ENCODE assay signal across 10 cellular contexts in the genomic region with DNA sequence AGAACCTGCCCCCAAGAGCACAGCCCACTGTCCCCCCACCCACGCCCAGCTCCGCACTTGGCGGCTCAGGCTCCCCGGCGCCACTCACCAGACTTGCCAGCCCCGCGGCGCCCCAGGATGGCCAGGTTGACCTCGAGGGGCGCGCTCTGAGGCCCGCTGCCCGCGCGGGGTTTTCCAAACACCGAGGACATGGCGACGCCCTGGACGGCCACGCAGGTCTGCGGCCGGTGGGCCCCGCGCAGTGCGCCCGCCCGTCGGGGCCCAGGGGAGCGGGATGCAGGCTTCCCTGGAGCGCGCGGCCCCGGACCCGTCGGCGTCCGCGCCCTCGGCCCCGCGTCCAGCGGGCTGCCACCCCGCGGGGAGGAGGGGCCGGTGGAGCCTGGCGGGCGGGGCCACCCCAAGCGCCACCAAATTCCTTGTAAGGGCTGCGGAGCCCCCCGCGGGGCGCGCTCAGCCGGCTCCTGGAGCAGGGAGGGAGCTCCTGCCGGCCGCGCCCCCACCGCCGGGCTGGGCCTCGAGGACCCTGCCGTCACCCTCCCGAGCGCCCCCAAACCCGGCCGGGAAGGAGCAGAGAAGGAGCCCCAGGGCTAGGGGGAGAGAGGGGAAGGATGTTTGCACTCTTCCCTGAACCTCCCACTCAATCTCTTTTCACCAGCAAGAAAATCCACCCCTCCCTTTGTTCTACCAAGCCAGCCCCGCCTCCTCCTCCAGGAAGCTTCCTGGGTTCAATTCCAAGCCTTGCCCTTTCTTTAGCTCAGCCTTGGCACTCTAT. TPM values are rescaled to one million over a fixed set of nuclear protein-coding genes. Genes with fewer than 3 reads are reported as not detected.
DNase-seq lines count a peak whose midpoint lies in the region; ATAC-seq and TF ChIP-seq lines count a peak whose summit lies in the region.
"Had no signal": no experiment of that assay in that cellular context is flagged by ENCODE, and none has a peak within 500 bp of the region (broad histone marks: within the 10 kb centered on the region; RNA-seq: fewer than 3 reads in every experiment).

Gene RASL12, minus strand, starts transcription at position 347 of the 772 bp plus-strand sequence. Its CDS starts 156 bp downstream, at position 191.

- H3K27me3 ChIP-seq in GM23248 (replicated peaks; ENCODE audit: insufficient read depth): peaks cover 19% of the 10 kb centered on the region
- H3K27me3 ChIP-seq in mammary epithelial cell (ENCODE audit: insufficient read depth, low read length): peaks cover 13% of the 10 kb centered on the region
- peaks cover 54% of the 10 kb centered on the region for H3K27me3 ChIP-seq in skeletal muscle satellite cell (ENCODE audit: control insufficient read depth, insufficient read depth, low read length)

- DNase-seq in GM23248: no peak
- DNase-seq in mammary epithelial cell: no peak
- DNase-seq in iPS-NIHi11 (ENCODE audit: low spot score): peak; percentile 89
- no peak for DNase-seq in NCI-H446 treated with DMSO at 0.1 percent for 48 hours (lab: John Stamatoyannopoulos, UW)
- no peak for DNase-seq in NCI-H2171 treated with DMSO at 0.1 percent for 48 hours (lab: John Stamatoyannopoulos, UW)
- no peak for DNase-seq in NCI-H2081 (lab: John Stamatoyannopoulos, UW)
- DNase-seq: stimulated activated CD4-positive, alpha-beta T cell treated with anti-CD3 and anti-CD28 coated beads, Interleukin-15, amount 100 ng/mL, for 24 hours had no signal

- H3F3A ChIP-seq in GM23248 (ENCODE audit: insufficient read depth): peaks cover 22% of the 10 kb centered on the region

- H4K20me1 ChIP-seq in GM23248 (ENCODE audit: insufficient read depth): no peaks in the 10 kb centered on the region
- no peaks in the 10 kb centered on the region for H4K20me1 ChIP-seq in mammary epithelial cell (ENCODE audit: insufficient read depth, low read length)

- no peak for ATAC-seq in GM19455 (IDR thresholded peaks at IDR 0.05; ENCODE audit: unreplicated experiment)

- H2AFZ ChIP-seq in GM23248: 0 out of 2 replicates have a peak within 1 kb of the TSS, but pooled peaks have one; percentile 55
- peak within 1 kb of the TSS; percentile 52 for H2AFZ ChIP-seq in mammary epithelial cell (ENCODE audit: low read depth, low read length)

- H3K27ac ChIP-seq in GM23248 (peak within 1 kb of the TSS; percentile 19; the same call in 1 of the 2 replicates), mammary epithelial cell (ENCODE audit: insufficient read depth, low read depth, low read length) (no peak within 1 kb of the TSS)

- H3K4me3 ChIP-seq in GM23248: peak within 1 kb of the TSS; percentile 38
- no peak within 1 kb of the TSS for H3K4me3 ChIP-seq in mammary epithelial cell (replicated peaks in 1 of 3; ENCODE audit: insufficient read depth in 1 of 3, low read depth in 2 of 3, low read length in 3 of 3)
- peak within 1 kb of the TSS; percentile 40 for H3K4me3 ChIP-seq in skeletal muscle satellite cell (ENCODE audit: low read length)

- H3K4me1 ChIP-seq in GM23248 (ENCODE audit: insufficient read depth) (peaks cover 35% of the 10 kb centered on the region), mammary epithelial cell (ENCODE audit: insufficient read depth, low read length) (peaks cover 8% of the 10 kb centered on the region), skeletal muscle satellite cell (ENCODE audit: control insufficient read depth, insufficient read depth, low read length) (peaks cover 17% of the 10 kb centered on the region)

- H3K36me3 ChIP-seq in GM23248 (ENCODE audit: low read depth): no peaks in the 10 kb centered on the region
- H3K36me3 ChIP-seq in mammary epithelial cell (ENCODE audit: insufficient read depth, low read length): no peaks in the 10 kb centered on the region
- H3K36me3 ChIP-seq in skeletal muscle satellite cell (ENCODE audit: insufficient read depth, low read length): no peaks in the 10 kb centered on the region

- H3K9ac ChIP-seq in GM23248 (no peak within 1 kb of the TSS), mammary epithelial cell (ENCODE audit: insufficient read depth, low read length) (no peak within 1 kb of the TSS), skeletal muscle satellite cell (ENCODE audit: low read depth, low read length) (no peak within 1 kb of the TSS)

- WGBS in GM23248 (ENCODE audit: low coverage in 1 of 2, low lambda C conversion rate in 2 of 2, missing lambda C conversion rate in 2 of 2), 2 experiments: 2 to 3% methylated on average over 39 to 64 of the region's 66 CpGs
- WGBS in mammary epithelial cell (ENCODE audit: low coverage, missing lambda C conversion rate): 4% methylated on average over 5 of the region's 66 CpGs

- in situ Hi-C loops in GM23248 (cut with MboI) (no loop called here), mammary epithelial cell (cut with MboI; ENCODE audit: low sequenced_read_pairs in 2 of 2) (no loop called here)

- no peaks in the 10 kb centered on the region for H3K9me2 ChIP-seq in GM23248 (ENCODE audit: insufficient read depth)

- intact Hi-C loops in mammary epithelial cell (cut with micrococcal nuclease): no loop called here

- no peaks in the 10 kb centered on the region for H3K79me2 ChIP-seq in GM23248 (ENCODE audit: insufficient read depth)
- no peaks in the 10 kb centered on the region for H3K79me2 ChIP-seq in mammary epithelial cell (ENCODE audit: insufficient read depth, low read length)

- TF ChIP-seq CTCF in mammary epithelial cell (conservative IDR thresholded peaks at IDR 0.05 in 1 of 2, IDR thresholded peaks at IDR 0.05 in 1 of 2; ENCODE audit: extremely low read depth in 1 of 2, insufficient read depth in 1 of 2, low read depth in 1 of 2, low read length in 2 of 2): no peak

- H3K4me2 ChIP-seq in GM23248 (ENCODE audit: unreplicated experiment): peak within 1 kb of the TSS; percentile 27
- peak within 1 kb of the TSS; percentile 54 for H3K4me2 ChIP-seq in mammary epithelial cell (ENCODE audit: insufficient read depth, low read depth, low read length)
- peak within 1 kb of the TSS; percentile 36 for H3K4me2 ChIP-seq in skeletal muscle satellite cell (ENCODE audit: low read length)

- dilution Hi-C loops in mammary epithelial cell (cut with HindIII; ENCODE audit: low sequenced_read_pairs): no loop called here

- no peaks in the 10 kb centered on the region for H3K9me3 ChIP-seq in GM23248 (ENCODE audit: low read depth)
- no peaks in the 10 kb centered on the region for H3K9me3 ChIP-seq in mammary epithelial cell (replicated peaks; ENCODE audit: insufficient read depth, low read length)
- H3K9me3 ChIP-seq in skeletal muscle satellite cell (replicated peaks; ENCODE audit: low read length): no peaks in the 10 kb centered on the region

- BruUV-seq in mammary epithelial cell (replicated peaks; lab: Mats Ljungman, UMichigan): no TSS peak

- CTCF ChIA-PET in mammary epithelial cell (lab: Charles Lee; ENCODE audit: low non-redundant PET): no interaction called here

RNA-seq across cellular contexts. Expression of gene RASL12, which starts in this region (rescaled TPM):
- total RNA-seq in GM23248 (2014; rRNA removed; shearing (Covaris generic)): not detected in 2 replicates
- polyA plus RNA-seq in GM23248 (2016; fragmentation: Nextera tagmentation; extraction: Ambion mirVana) (not detected in 2 replicates), mammary epithelial cell (0.09 TPM)
- total RNA-seq in mammary epithelial cell: not detected
- not detected for polyA minus RNA-seq in mammary epithelial cell
- total RNA-seq in skeletal muscle satellite cell (2012; rRNA removed): under 0.01 and 0.44 TPM in 2 replicates
- total RNA-seq: dermis microvascular lymphatic vessel endothelial cell had no signal

Comparison
In these comparisons a context has a peak if more than half of its experiments do, and no peak if none do; other contexts are left out.
1. H3K4me3 ChIP-seq: peak in GM23248 (single experiment) and skeletal muscle satellite cell (single experiment); none in mammary epithelial cell (0 of 3).
2. Peak in every context shown above with its lines, with median percentiles within 50 percentile points of each other: H3K4me2 ChIP-seq.